ENCODE assay signal across 8 cellular contexts in genomic region chr19:9828551-9829063, GRCh38. TPM values are rescaled to one million over a fixed set of nuclear protein-coding genes. Genes with fewer than 3 reads are reported as not detected.
DNase-seq lines count a peak whose midpoint lies in the region; ATAC-seq and TF ChIP-seq lines count a peak whose summit lies in the region.

No MANE protein-coding gene starts in this region.

- H3K27ac ChIP-seq in PC-3 (ENCODE audit: low read length) (no peak overlapping the region), endodermal cell (ENCODE audit: low read depth, low read length) (no peak overlapping the region), osteoblast (ENCODE audit: low read depth, low read length) (peak overlapping the region; percentile 67)

- CTCF ChIA-PET in Caco-2 (lab: Charles Lee), result interaction anchor here (0.6 kb wide), 1 partner anchor 63 kb away, joined by 3 read pairs; no protein-coding TSS in a partner anchor
- CTCF ChIA-PET in PC-3 (lab: Charles Lee), result no interaction called here

- BruUV-seq in Caco-2 (replicated peaks; lab: Mats Ljungman, UMichigan), result TSS peak; percentile 71
- BruUV-seq in PC-3 (replicated peaks; lab: Mats Ljungman, UMichigan), result no TSS peak

- peaks cover 7% of the 10 kb centered on the region for H3K4me1 Mint-ChIP-seq in Caco-2 (ENCODE audit: low read depth, unreplicated experiment)
- H3K4me1 Mint-ChIP-seq in endodermal cell, result peaks cover 8% of the 10 kb centered on the region

- DNase-seq in Caco-2, result no peak
- DNase-seq in PC-3, result no peak
- DNase-seq in endodermal cell, result no peak
- peak; percentile 21 for DNase-seq in osteoblast (ENCODE audit: insufficient read length, low spot score, missing footprints)
- no peak for DNase-seq in NCI-H1436 treated with DMSO at 0.1 percent for 48 hours (lab: John Stamatoyannopoulos, UW)
- no peak for DNase-seq in omental fat pad (ENCODE audit: low spot score)
- no peak for DNase-seq in GDM1 (lab: John Stamatoyannopoulos, UW)
- no peak for DNase-seq in stimulated activated naive CD4-positive, alpha-beta T cell treated with Interleukin-2 at 50 U/mL for 16 hours (lab: John Stamatoyannopoulos, UW)

- 30 to 32% methylated on average over 7 to 13 of the region's 13 CpGs for WGBS in endodermal cell (ENCODE audit: insufficient coverage in 1 of 2, insufficient read length in 1 of 2), 2 experiments

- H3K27me3 Mint-ChIP-seq in Caco-2 (ENCODE audit: insufficient read depth, unreplicated experiment), result no peaks in the 10 kb centered on the region
- no peaks in the 10 kb centered on the region for H3K27me3 Mint-ChIP-seq in endodermal cell (ENCODE audit: insufficient read depth)

- POLR2A ChIA-PET in Caco-2 (lab: Charles Lee), result interaction anchor here (0.6 kb wide), 1 partner anchor 30 kb away, joined by 3 read pairs; no protein-coding TSS in a partner anchor
- POLR2A ChIA-PET in PC-3 (lab: Charles Lee; ENCODE audit: unreplicated experiment), result interaction anchor here (0.6 kb wide), 1 partner anchor 86 kb away, joined by 4 read pairs; no protein-coding TSS in a partner anchor

- peak overlapping the region; percentile 88 for H3K4me2 ChIP-seq in PC-3 (ENCODE audit: low read length)
- peak overlapping the region; percentile 95 for H3K4me2 ChIP-seq in osteoblast (ENCODE audit: insufficient read depth, low read length)

- intact Hi-C loops in Caco-2 (cut with micrococcal nuclease; ENCODE audit: unreplicated experiment), result loop anchor here (5.0 kb wide), 1 partner anchor 1301 kb away; no protein-coding TSS in a partner anchor
- intact Hi-C loops in PC-3 (cut with micrococcal nuclease), result no loop called here

- H3K27me3 ChIP-seq in Caco-2 (replicated peaks; ENCODE audit: control insufficient read depth, insufficient read depth, low read length), result no peaks in the 10 kb centered on the region
- no peaks in the 10 kb centered on the region for H3K27me3 ChIP-seq in PC-3 (ENCODE audit: low read length)
- H3K27me3 ChIP-seq in endodermal cell (ENCODE audit: control insufficient read depth, insufficient read depth, low read length, poor library complexity, severe bottlenecking), result no peaks in the 10 kb centered on the region
- no peaks in the 10 kb centered on the region for H3K27me3 ChIP-seq in osteoblast (ENCODE audit: insufficient read depth, low read length)

- H3K4me1 ChIP-seq in Caco-2, result 0 out of 2 replicates have a peak, but pooled peaks cover 7% of the 10 kb centered on the region
- peaks cover 12% of the 10 kb centered on the region for H3K4me1 ChIP-seq in PC-3 (ENCODE audit: insufficient read depth, low read length)
- no peaks in the 10 kb centered on the region for H3K4me1 ChIP-seq in endodermal cell (ENCODE audit: control insufficient read depth, insufficient read depth, low read length)
- peaks cover 10% of the 10 kb centered on the region for H3K4me1 ChIP-seq in osteoblast (ENCODE audit: insufficient read depth, low read length)

- H3K4me3 Mint-ChIP-seq in Caco-2 (ENCODE audit: unreplicated experiment), result peak overlapping the region; percentile 86
- peak overlapping the region; percentile 100 for H3K4me3 Mint-ChIP-seq in endodermal cell

- H3K79me2 ChIP-seq in PC-3 (ENCODE audit: low read length), result peaks cover 55% of the 10 kb centered on the region
- peaks cover 57% of the 10 kb centered on the region for H3K79me2 ChIP-seq in osteoblast (ENCODE audit: insufficient read depth, low read length)

- H3K36me3 Mint-ChIP-seq in Caco-2 (ENCODE audit: insufficient read depth, unreplicated experiment) (peaks cover 26% of the 10 kb centered on the region), endodermal cell (ENCODE audit: low read depth) (peaks cover 26% of the 10 kb centered on the region)

- H3F3A ChIP-seq in PC-3 (ENCODE audit: low read length, unreplicated experiment), result no peaks in the 10 kb centered on the region

- H3K36me3 ChIP-seq in Caco-2 (ENCODE audit: control insufficient read depth, insufficient read depth, low read length) (no peaks in the 10 kb centered on the region), PC-3 (ENCODE audit: low read depth, low read length) (peaks cover 7% of the 10 kb centered on the region; the same call in 1 of the 2 replicates), endodermal cell (ENCODE audit: control insufficient read depth, insufficient read depth, low read length) (peaks cover 26% of the 10 kb centered on the region), osteoblast (ENCODE audit: insufficient read depth, low read length) (peaks cover 18% of the 10 kb centered on the region)

- peak overlapping the region; percentile 91 for H3K27ac Mint-ChIP-seq in Caco-2 (ENCODE audit: unreplicated experiment)
- H3K27ac Mint-ChIP-seq in endodermal cell, result peak overlapping the region; percentile 86

- H3K9me3 ChIP-seq in Caco-2 (no peaks in the 10 kb centered on the region), PC-3 (ENCODE audit: low read length) (no peaks in the 10 kb centered on the region), endodermal cell (ENCODE audit: control insufficient read depth, low read length) (no peaks in the 10 kb centered on the region), osteoblast (ENCODE audit: low read depth, low read length) (no peaks in the 10 kb centered on the region)

- peak overlapping the region; percentile 88 for H3K9ac ChIP-seq in PC-3 (ENCODE audit: low read length)
- H3K9ac ChIP-seq in endodermal cell (ENCODE audit: extremely low read depth, low read length, poor library complexity, severe bottlenecking), result peak overlapping the region; percentile 73

- ATAC-seq in PC-3 (no peak), omental fat pad (ENCODE audit: low FRiP score) (no peak)

- peak overlapping the region; percentile 58 for H3K4me3 ChIP-seq in Caco-2 (ENCODE audit: low read depth, low read length)
- peak overlapping the region; percentile 79 for H3K4me3 ChIP-seq in PC-3 (ENCODE audit: low read length)
- peak overlapping the region; percentile 93 for H3K4me3 ChIP-seq in endodermal cell (ENCODE audit: low read length)
- peak overlapping the region; percentile 100 for H3K4me3 ChIP-seq in osteoblast (ENCODE audit: insufficient read depth, low read length)

- no peak overlapping the region for H2AFZ ChIP-seq in PC-3 (ENCODE audit: low read length)
- no peak overlapping the region for H2AFZ ChIP-seq in osteoblast (ENCODE audit: low read length)

- no peaks in the 10 kb centered on the region for H3K9me3 Mint-ChIP-seq in Caco-2 (ENCODE audit: unreplicated experiment)
- no peaks in the 10 kb centered on the region for H3K9me3 Mint-ChIP-seq in endodermal cell

- H3K9me2 ChIP-seq in PC-3 (replicated peaks; ENCODE audit: low read length), result no peaks in the 10 kb centered on the region

- TF ChIP-seq CTCF in Caco-2 (IDR thresholded peaks at IDR 0.05; ENCODE audit: insufficient read depth in 1 of 2, low read depth in 1 of 2, low read length in 1 of 2, severe bottlenecking in 1 of 2, unreplicated experiment in 1 of 2) (no peak), PC-3 (conservative IDR thresholded peaks at IDR 0.05; ENCODE audit: low read depth, low read length) (no peak), endodermal cell (conservative IDR thresholded peaks at IDR 0.05) (no peak), osteoblast (IDR thresholded peaks at IDR 0.05; ENCODE audit: extremely low read depth, low read depth, low read length) (no peak), omental fat pad (IDR thresholded peaks at IDR 0.05) (no peak)

- H4K20me1 ChIP-seq in PC-3 (ENCODE audit: low read length) (peaks cover 8% of the 10 kb centered on the region; the same call in 1 of the 2 replicates), osteoblast (ENCODE audit: insufficient read depth, low read length) (peaks cover 22% of the 10 kb centered on the region)

RNA-seq across cellular contexts. Expression of gene UBL5, which starts 0.9 kb away (rescaled TPM):
- 345 and 359 TPM in 2 replicates for total RNA-seq in Caco-2 (2022)
- 521 and 599 TPM in 2 replicates for total RNA-seq in PC-3 (2014; rRNA removed)
- total RNA-seq in endodermal cell, result 100 to 1,000 TPM; 415 to 506 TPM
- polyA plus RNA-seq in endodermal cell (2013, experiment 1 of 2), result 627 TPM
- 623 TPM for polyA plus RNA-seq in endodermal cell (2013, experiment 2 of 2)
- 82.5 and 111 TPM in 2 replicates for total RNA-seq in osteoblast
- total RNA-seq in omental fat pad, result 100 to 1,000 TPM; 407 to 513 (median 455) TPM

RNA-seq across cellular contexts. Expression of gene PIN1, which starts 6.5 kb away (rescaled TPM):
- 63.3 and 65.3 TPM in 2 replicates for total RNA-seq in Caco-2 (2022)
- total RNA-seq in PC-3 (2014; rRNA removed), result 314 and 349 TPM in 2 replicates
- 100 to 1,000 TPM in 1 of 2 donors, 10 to 100 TPM in 1; 92.4 to 101 TPM for total RNA-seq in endodermal cell
- 84.6 TPM for polyA plus RNA-seq in endodermal cell (2013, experiment 1 of 2)
- 87.0 TPM for polyA plus RNA-seq in endodermal cell (2013, experiment 2 of 2)
- 53.9 and 62.6 TPM in 2 replicates for total RNA-seq in osteoblast
- 10 to 100 TPM; 59.3 to 97.7 (median 77.0) TPM for total RNA-seq in omental fat pad

RNA-seq across cellular contexts. Expression of gene FBXL12, which starts 9.7 kb away (rescaled TPM):
- total RNA-seq in Caco-2 (2022), result 37.6 and 39.9 TPM in 2 replicates
- total RNA-seq in PC-3 (2014; rRNA removed), result 31.4 and 37.6 TPM in 2 replicates
- total RNA-seq in endodermal cell, result 10 to 100 TPM; 28.3 to 28.8 TPM
- 27.8 TPM for polyA plus RNA-seq in endodermal cell (2013, experiment 1 of 2)
- polyA plus RNA-seq in endodermal cell (2013, experiment 2 of 2), result 26.3 TPM
- total RNA-seq in osteoblast, result 23.9 and 25.0 TPM in 2 replicates
- 10 to 100 TPM; 18.1 to 27.9 (median 22.6) TPM for total RNA-seq in omental fat pad
